Comparison of ENCODE assay signal across 1 cellular context in genomic region chr7:8371742-8372141, GRCh38.
TF ChIP-seq lines count a peak whose summit lies in the region.

No MANE protein-coding gene starts in this region.

TF ChIP-seq in GM12878, 131 proteins besides CTCF, POLR2A, EP300 and RAD21 (continued from another document):
- TF ChIP-seq CHD1 (IDR thresholded peaks at IDR 0.05; ENCODE audit: low read depth, low read length), result no peak
- TF ChIP-seq ZZZ3 (IDR thresholded peaks at IDR 0.05; ENCODE audit: control insufficient read depth, insufficient read length, low read depth), result no peak
- TF ChIP-seq PML (IDR thresholded peaks at IDR 0.05; ENCODE audit: low read length), result no peak
- TF ChIP-seq SREBF1 (IDR thresholded peaks at IDR 0.05; ENCODE audit: low read length), result no peak
- TF ChIP-seq ZNF622 (IDR thresholded peaks at IDR 0.05), result no peak
- no peak for TF ChIP-seq ZSCAN29 (IDR thresholded peaks at IDR 0.05)
- TF ChIP-seq CEBPB (IDR thresholded peaks at IDR 0.05; ENCODE audit: borderline replicate concordance in 1 of 2, low read depth in 2 of 2, low read length in 2 of 2), result no peak
